ENCODE assay signal across 1 cellular context in genomic region chr9:129344623-129345495, GRCh38.
TF ChIP-seq lines count a peak whose summit lies in the region.

No MANE protein-coding gene starts in this region.

TF ChIP-seq in HepG2, 621 proteins besides CTCF, POLR2A, EP300 and RAD21 (continued from another document and continues in another):
- TF ChIP-seq IKZF5 (CRISPR knock-in tag; IDR thresholded peaks at IDR 0.05) (no peak), IRF2 (CRISPR knock-in tag; IDR thresholded peaks at IDR 0.05) (0 out of 2 replicates have a peak, but pooled peaks have one; percentile 24), SALL1 (CRISPR knock-in tag; IDR thresholded peaks at IDR 0.05) (no peak), ZNF280B (CRISPR knock-in tag; IDR thresholded peaks at IDR 0.05; ENCODE audit: borderline replicate concordance) (no peak), ZNF329 (CRISPR knock-in tag; IDR thresholded peaks at IDR 0.05; ENCODE audit: low read depth) (no peak), ZNF17 (CRISPR knock-in tag; IDR thresholded peaks at IDR 0.05) (no peak), FIP1L1 (IDR thresholded peaks at IDR 0.05; ENCODE audit: borderline replicate concordance, insufficient read depth, low read depth, low read length) (no peak), ZEB1 (IDR thresholded peaks at IDR 0.05; ENCODE audit: insufficient replicate concordance, low read depth) (no peak), EEA1 (CRISPR knock-in tag; IDR thresholded peaks at IDR 0.05; ENCODE audit: borderline replicate concordance) (no peak), KDM6A (CRISPR knock-in tag; IDR thresholded peaks at IDR 0.05; ENCODE audit: low read depth) (0 out of 2 replicates have a peak, but pooled peaks have one; percentile 32), REL (CRISPR knock-in tag; conservative IDR thresholded peaks at IDR 0.05) (no peak), ZNF607 (CRISPR knock-in tag; IDR thresholded peaks at IDR 0.05; ENCODE audit: borderline replicate concordance) (no peak), BRD4 (CRISPR knock-in tag; IDR thresholded peaks at IDR 0.05) (no peak), TERF1 (CRISPR knock-in tag; IDR thresholded peaks at IDR 0.05) (no peak), HOXA5 (CRISPR knock-in tag; IDR thresholded peaks at IDR 0.05) (no peak), ZNF496 (CRISPR knock-in tag; IDR thresholded peaks at IDR 0.05; ENCODE audit: insufficient replicate concordance) (no peak), ATRX (CRISPR knock-in tag; IDR thresholded peaks at IDR 0.05; ENCODE audit: borderline replicate concordance) (no peak), HDAC1 (CRISPR knock-in tag; IDR thresholded peaks at IDR 0.05) (peak; percentile 51; the same call in 1 of the 2 replicates), AHDC1 (CRISPR knock-in tag; IDR thresholded peaks at IDR 0.05; ENCODE audit: borderline replicate concordance) (peak; percentile 59; the same call in 1 of the 2 replicates), ZNF766 (CRISPR knock-in tag; IDR thresholded peaks at IDR 0.05; ENCODE audit: borderline replicate concordance) (no peak), ZSCAN30 (CRISPR knock-in tag; IDR thresholded peaks at IDR 0.05) (no peak), MLX (CRISPR knock-in tag; IDR thresholded peaks at IDR 0.05) (no peak), ZNF431 (CRISPR knock-in tag; IDR thresholded peaks at IDR 0.05; ENCODE audit: borderline replicate concordance, low read depth) (no peak), GMEB2 (CRISPR knock-in tag; IDR thresholded peaks at IDR 0.05; ENCODE audit: low read depth) (no peak), TMF1 (CRISPR knock-in tag; IDR thresholded peaks at IDR 0.05; ENCODE audit: low read depth) (no peak), KLF11 (CRISPR knock-in tag; IDR thresholded peaks at IDR 0.05) (0 out of 2 replicates have a peak, but pooled peaks have one; percentile 55), ZNF597 (CRISPR knock-in tag; IDR thresholded peaks at IDR 0.05) (no peak), HMGXB3 (CRISPR knock-in tag; IDR thresholded peaks at IDR 0.05; ENCODE audit: borderline replicate concordance) (no peak), ZFAT (CRISPR knock-in tag; conservative IDR thresholded peaks at IDR 0.05) (no peak), RFXAP (CRISPR knock-in tag; IDR thresholded peaks at IDR 0.05; ENCODE audit: borderline replicate concordance) (no peak), ZNF253 (CRISPR knock-in tag; IDR thresholded peaks at IDR 0.05; ENCODE audit: borderline replicate concordance) (no peak), ZNF777 (CRISPR knock-in tag; IDR thresholded peaks at IDR 0.05) (no peak), MEIS2 (CRISPR knock-in tag; IDR thresholded peaks at IDR 0.05) (no peak), PRPF4 (IDR thresholded peaks at IDR 0.05; ENCODE audit: low read depth, low read length, poor library complexity, severe bottlenecking) (no peak), NR2F2 (IDR thresholded peaks at IDR 0.05; ENCODE audit: borderline replicate concordance, low read depth) (no peak), MAX (IDR thresholded peaks at IDR 0.05) (no peak), TRIM22 (IDR thresholded peaks at IDR 0.05) (no peak), HNF4A (CRISPR knock-in tag; IDR thresholded peaks at IDR 0.05) (peak; percentile 52), ZNF234 (CRISPR knock-in tag; conservative IDR thresholded peaks at IDR 0.05) (no peak), KLF15 (CRISPR knock-in tag; IDR thresholded peaks at IDR 0.05; ENCODE audit: borderline replicate concordance) (no peak), TFDP1 (CRISPR knock-in tag; IDR thresholded peaks at IDR 0.05; ENCODE audit: borderline replicate concordance) (no peak), MTF1 (CRISPR knock-in tag; IDR thresholded peaks at IDR 0.05) (no peak), ZNF510 (CRISPR knock-in tag; IDR thresholded peaks at IDR 0.05; ENCODE audit: low read depth) (no peak), ZNF33B (CRISPR knock-in tag; IDR thresholded peaks at IDR 0.05) (no peak), PAF1 (CRISPR knock-in tag; IDR thresholded peaks at IDR 0.05) (no peak)
